18 cellular contexts compared by ENCODE assay signal in genomic region chr14:90428676-90429075, GRCh38. TPM values are rescaled to one million over a fixed set of nuclear protein-coding genes. Genes with fewer than 3 reads are reported as not detected.
DNase-seq lines count a peak whose midpoint lies in the region; ATAC-seq, FAIRE-seq and TF ChIP-seq lines count a peak whose summit lies in the region.
"Had no signal": no experiment of that assay in that cellular context is flagged by ENCODE, and none has a peak within 500 bp of the region (broad histone marks: within the 10 kb centered on the region; RNA-seq: fewer than 3 reads in every experiment).

No MANE protein-coding gene starts in this region.

- no peak overlapping the region for H3K23ac ChIP-seq in trophoblast cell (ENCODE audit: low read length)

- peak overlapping the region; percentile 71 for H3K27ac ChIP-seq in left ventricle myocardium inferior (replicated peaks)
- H3K27ac ChIP-seq in heart left ventricle, result peak overlapping the region in 4 of 12 donors; percentile 44 to 86 (median 78)
- H3K27ac ChIP-seq in upper lobe of right lung, result no peak overlapping the region
- H3K27ac ChIP-seq in trophoblast cell (ENCODE audit: low read depth, low read length), result no peak overlapping the region
- H3K27ac ChIP-seq: A549, SK-N-MC had no signal

- no peak overlapping the region for H3K4me3 ChIP-seq in left ventricle myocardium inferior
- no peak overlapping the region for H3K4me3 ChIP-seq in heart left ventricle
- no peak overlapping the region for H3K4me3 ChIP-seq in bronchial epithelial cell (ENCODE audit: low read depth, low read length)
- H3K4me3 ChIP-seq in upper lobe of right lung, result no peak overlapping the region
- no peak overlapping the region for H3K4me3 ChIP-seq in trophoblast cell (ENCODE audit: low read depth, low read length)
- H3K4me3 ChIP-seq: A549, SK-N-MC had no signal

- no peaks in the 10 kb centered on the region for H3K79me1 ChIP-seq in trophoblast cell (ENCODE audit: low read length)

- no peak overlapping the region for H2BK120ac ChIP-seq in trophoblast cell (ENCODE audit: insufficient read depth, low read length, poor library complexity)

- no peak overlapping the region for H4K91ac ChIP-seq in trophoblast cell (ENCODE audit: low read depth, low read length)

- DNase-seq in left ventricle myocardium inferior, result no peak
- DNase-seq in heart left ventricle, result no peak
- peak; percentile 26 for DNase-seq in NAMALWA (ENCODE audit: low spot score)
- no peak for DNase-seq in bronchial epithelial cell (ENCODE audit: low read depth)
- DNase-seq in upper lobe of right lung, result peak; percentile 6
- no peak for DNase-seq in NCI-H1417 treated with DMSO at 0.1 percent for 48 hours (lab: John Stamatoyannopoulos, UW)
- DNase-seq in NCI-H1417 (lab: John Stamatoyannopoulos, UW), result no peak
- no peak for DNase-seq in trophoblast cell
- DNase-seq: CD8-positive, alpha-beta memory T cell; DMS79 treated with DMSO at 0.1 percent for 48 hours; MM.1S; NCI-H1105 treated with DMSO at 0.1 percent for 48 hours; NCI-H2029 treated with DMSO at 0.1 percent for 48 hours; NCI-H748 treated with DMSO at 0.1 percent for 48 hours; OCI-M1; Right ventricle myocardium superior had no signal

- no peak for ATAC-seq in heart left ventricle
- no peak for ATAC-seq in upper lobe of right lung
- ATAC-seq: A549 had no signal

- no peak overlapping the region for H3K4ac ChIP-seq in trophoblast cell (ENCODE audit: low read depth, low read length)

- H3K9ac ChIP-seq in trophoblast cell (ENCODE audit: low read length), result no peak overlapping the region

- WGBS in heart left ventricle, 4 donors, result 73 to 89% (median 81%) methylated on average over 2 of the region's 2 CpGs
- WGBS in trophoblast cell (ENCODE audit: extremely low coverage, insufficient coverage, insufficient read length), result no CpG with 5 or more reads among the region's 2 CpGs

- H2AK5ac ChIP-seq in trophoblast cell (ENCODE audit: low read length), result no peak overlapping the region

- no peaks in the 10 kb centered on the region for H3K36me3 ChIP-seq in left ventricle myocardium inferior
- H3K36me3 ChIP-seq in heart left ventricle, result no peaks in the 10 kb centered on the region
- H3K36me3 ChIP-seq in bronchial epithelial cell (ENCODE audit: control insufficient read depth, insufficient read depth, low read length), result no peaks in the 10 kb centered on the region
- H3K36me3 ChIP-seq in upper lobe of right lung, result no peaks in the 10 kb centered on the region
- H3K36me3 ChIP-seq in trophoblast cell (ENCODE audit: control insufficient read depth in 1 of 2, insufficient read depth in 2 of 2, low read length in 2 of 2), result no peaks in the 10 kb centered on the region

- no peaks in the 10 kb centered on the region for H3K27me3 ChIP-seq in left ventricle myocardium inferior (ENCODE audit: low read depth)
- H3K27me3 ChIP-seq in heart left ventricle, result no peaks in the 10 kb centered on the region
- H3K27me3 ChIP-seq in bronchial epithelial cell (ENCODE audit: control insufficient read depth, insufficient read depth, low read length), result no peaks in the 10 kb centered on the region
- H3K27me3 ChIP-seq in upper lobe of right lung, result no peaks in the 10 kb centered on the region
- H3K27me3 ChIP-seq in trophoblast cell (ENCODE audit: insufficient read depth, low read length), result no peaks in the 10 kb centered on the region

- no peak overlapping the region for H3K18ac ChIP-seq in trophoblast cell (ENCODE audit: low read length)

- no peak overlapping the region for H4K12ac ChIP-seq in trophoblast cell (ENCODE audit: low read depth, low read length)

- TF ChIP-seq CTCF in left ventricle myocardium inferior (IDR thresholded peaks at IDR 0.05; ENCODE audit: borderline replicate concordance) (no peak), heart left ventricle (IDR thresholded peaks at IDR 0.05) (no peak), bronchial epithelial cell (IDR thresholded peaks at IDR 0.05; ENCODE audit: insufficient read depth, low read length, severe bottlenecking) (no peak), upper lobe of right lung (IDR thresholded peaks at IDR 0.05) (no peak)

- no peak overlapping the region for H3K4me2 ChIP-seq in trophoblast cell (ENCODE audit: low read length)
- H3K4me2 ChIP-seq: A549 had no signal

- intact Hi-C loops in left ventricle myocardium inferior (cut with micrococcal nuclease) (no loop called here), heart left ventricle (cut with DNase I) (loop anchor here in 1 of 10 donors (10.0 kb wide), 1 partner anchor 66 kb away; no protein-coding TSS in a partner anchor), upper lobe of right lung (cut with DNase I) (no loop called here)

- FAIRE-seq in bronchial epithelial cell (lab: Jason Lieb, UNC), result peak; percentile 68
- FAIRE-seq: A549 had no signal

- H3K4me1 ChIP-seq in left ventricle myocardium inferior, result peaks cover 39% of the 10 kb centered on the region
- peaks cover 0 to 37% (median 16%) of the 10 kb centered on the region in 12 donors for H3K4me1 ChIP-seq in heart left ventricle
- peaks cover 8% of the 10 kb centered on the region for H3K4me1 ChIP-seq in upper lobe of right lung
- peaks cover 2% of the 10 kb centered on the region in 2 experiments for H3K4me1 ChIP-seq in trophoblast cell (ENCODE audit: control insufficient read depth in 1 of 2, insufficient read depth in 2 of 2, low read length in 2 of 2)
- H3K4me1 ChIP-seq: A549 had no signal

- no peak overlapping the region for H4K8ac ChIP-seq in trophoblast cell (ENCODE audit: low read depth, low read length)

- H2BK12ac ChIP-seq in trophoblast cell (ENCODE audit: low read length), result no peak overlapping the region

- no peak overlapping the region for H3K14ac ChIP-seq in trophoblast cell (ENCODE audit: low read length)

- H3K79me2 ChIP-seq in trophoblast cell (ENCODE audit: control insufficient read depth, insufficient read depth, low read length, poor library complexity), result no peaks in the 10 kb centered on the region

- TF ChIP-seq POLR2A in heart left ventricle (IDR thresholded peaks at IDR 0.05), result no peak

- H2AFZ ChIP-seq in trophoblast cell (ENCODE audit: insufficient read depth, low read length, poor library complexity), result no peak overlapping the region

- H2BK5ac ChIP-seq in trophoblast cell (ENCODE audit: low read depth, low read length, poor library complexity), result no peak overlapping the region

- H3K9me3 ChIP-seq in left ventricle myocardium inferior (replicated peaks) (no peaks in the 10 kb centered on the region), heart left ventricle (peaks cover 0 to 5% (median 0%) of the 10 kb centered on the region in 12 donors), upper lobe of right lung (no peaks in the 10 kb centered on the region), trophoblast cell (ENCODE audit: insufficient read depth, low read depth, low read length) (no peaks in the 10 kb centered on the region)
- H3K9me3 ChIP-seq: A549 had no signal

RNA-seq across cellular contexts. Expression of gene CALM1, which starts 31.8 kb away (rescaled TPM):
- total RNA-seq in left ventricle myocardium inferior (503 TPM), heart left ventricle (100 to 1,000 TPM; 397 to 784 (median 503) TPM), bronchial epithelial cell (267 and 1,162 TPM in 2 replicates), upper lobe of right lung (477 TPM)
- polyA plus RNA-seq in heart left ventricle, result 100 to 1,000 TPM; 307 to 388 TPM
- 518 and 520 TPM in 2 replicates for polyA plus RNA-seq in trophoblast cell (2013)

Comparison
In these comparisons a context has a peak if more than half of its experiments do, and no peak if none do; other contexts are left out.
1. DNase-seq: peak in NAMALWA (single experiment) and upper lobe of right lung (single experiment); none in left ventricle myocardium inferior (single experiment), heart left ventricle (0 of 5), bronchial epithelial cell (single experiment), NCI-H1417 treated with DMSO at 0.1 percent for 48 hours (single experiment), NCI-H1417 (0 of 3) and trophoblast cell (0 of 2).